ENCODE assay signal across 8 cellular contexts in the genomic region with DNA sequence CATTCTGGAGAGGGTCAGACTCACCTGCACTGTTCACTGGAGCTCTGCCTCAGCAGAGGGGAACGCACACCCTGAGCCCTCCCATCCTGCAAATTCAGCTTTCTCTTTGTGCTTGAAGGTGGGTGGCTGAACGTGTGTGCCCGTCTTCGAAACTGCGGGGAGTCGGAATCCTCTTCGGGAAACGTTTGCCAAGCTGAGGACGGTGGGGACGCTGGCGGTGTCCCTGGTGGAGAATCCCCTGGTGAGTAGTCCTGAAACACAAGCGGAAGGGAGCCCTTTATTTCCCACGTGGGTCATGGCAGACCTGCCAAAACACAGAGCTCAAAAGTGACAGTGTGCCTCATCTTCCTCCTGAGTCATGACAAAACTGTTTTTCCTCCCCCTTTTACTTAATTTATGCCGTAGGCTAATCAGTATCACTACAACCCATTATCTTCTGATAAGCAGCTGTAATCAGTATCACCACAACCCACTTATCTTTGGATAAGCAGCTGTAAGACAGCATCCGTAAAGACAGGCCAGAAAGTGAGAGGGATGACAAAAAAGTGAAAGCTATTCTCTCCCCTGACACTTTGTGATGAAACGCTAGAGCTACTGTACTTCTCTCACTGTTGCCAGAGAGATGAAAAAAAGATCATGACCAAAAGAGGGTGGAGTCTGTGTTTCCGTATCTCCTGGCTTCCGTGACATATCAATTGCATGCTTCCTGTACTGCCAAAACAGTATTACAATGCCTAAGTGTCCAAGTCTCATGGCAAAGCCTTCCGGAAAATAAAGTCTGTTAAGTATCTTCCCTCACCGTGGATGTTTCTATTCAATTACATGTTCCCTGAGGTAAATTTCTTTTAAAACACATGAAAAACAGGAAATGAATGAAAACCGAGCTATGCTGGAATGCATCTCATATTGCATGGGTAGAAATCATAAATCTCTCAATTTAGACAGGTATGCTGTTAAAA.
DNase-seq lines count a peak whose midpoint lies in the region; ATAC-seq, FAIRE-seq and TF ChIP-seq lines count a peak whose summit lies in the region.

No MANE protein-coding gene starts in this region.

- no peak overlapping the region for H4K5ac ChIP-seq in mesendoderm (ENCODE audit: low read length)

- H3K56ac ChIP-seq in mesendoderm (ENCODE audit: low read length) = no peak overlapping the region

- peak; percentile 20 for DNase-seq in GM12891 (ENCODE audit: insufficient read length, low spot score)
- no peak for DNase-seq in Peyer's patch
- DNase-seq in activated naive CD8-positive, alpha-beta T cell treated with anti-CD3 and anti-CD28 coated beads for 36 hours = peak; percentile 68
- DNase-seq in mesendoderm = peak; percentile 91
- DNase-seq in thoracic aorta (ENCODE audit: low spot score) = no peak
- no peak for DNase-seq in EL
- no peak for DNase-seq in occipital lobe (lab: John Stamatoyannopoulos, UW)

- H3K9me3 Mint-ChIP-seq in activated naive CD8-positive, alpha-beta T cell treated with anti-CD3 and anti-CD28 coated beads for 36 hours = no peaks in the 10 kb centered on the region

- H3K4me2 ChIP-seq in mesendoderm (ENCODE audit: low read length) = no peak overlapping the region

- WGBS in mesendoderm (ENCODE audit: extremely low coverage, insufficient coverage, low lambda C conversion rate) = no CpG with 5 or more reads among the region's 21 CpGs

- H3K27ac ChIP-seq in Peyer's patch (peak overlapping the region; percentile 26 to 61 (median 52)), mesendoderm (ENCODE audit: low read depth, low read length) (no peak overlapping the region), thoracic aorta (no peak overlapping the region)

- H3K36me3 ChIP-seq in Peyer's patch = no peaks in the 10 kb centered on the region
- H3K36me3 ChIP-seq in mesendoderm (ENCODE audit: control insufficient read depth, insufficient read depth, low read length) = no peaks in the 10 kb centered on the region
- H3K36me3 ChIP-seq in thoracic aorta = no peaks in the 10 kb centered on the region

- H3K18ac ChIP-seq in mesendoderm (ENCODE audit: low read length) = no peak overlapping the region

- H3K27ac Mint-ChIP-seq in activated naive CD8-positive, alpha-beta T cell treated with anti-CD3 and anti-CD28 coated beads for 36 hours = peak overlapping the region; percentile 97

- no peak overlapping the region for H2BK15ac ChIP-seq in mesendoderm (replicated peaks; ENCODE audit: low read depth)

- no peak overlapping the region for H2BK120ac ChIP-seq in mesendoderm (ENCODE audit: low read depth, low read length)

- peak overlapping the region; percentile 20 to 26 (median 22) for H3K4me3 ChIP-seq in Peyer's patch
- no peak overlapping the region for H3K4me3 ChIP-seq in mesendoderm (ENCODE audit: low read length)
- peak overlapping the region; percentile 36 for H3K4me3 ChIP-seq in thoracic aorta

- no peak overlapping the region for H3K4ac ChIP-seq in mesendoderm (ENCODE audit: low read depth, low read length)

- H3K4me1 ChIP-seq in Peyer's patch (no peaks in the 10 kb centered on the region), mesendoderm (ENCODE audit: control insufficient read depth, low read depth, low read length) (peaks cover 5% of the 10 kb centered on the region), thoracic aorta (ENCODE audit: control insufficient read depth in 1 of 2, low read depth in 2 of 2) (peaks cover 3 to 6% of the 10 kb centered on the region in 2 donors)

- H3K27me3 ChIP-seq in Peyer's patch = no peaks in the 10 kb centered on the region
- H3K27me3 ChIP-seq in mesendoderm (ENCODE audit: insufficient read depth, low read length, poor library complexity) = no peaks in the 10 kb centered on the region
- no peaks in the 10 kb centered on the region for H3K27me3 ChIP-seq in thoracic aorta (replicated peaks; ENCODE audit: insufficient read depth)

- H3K23ac ChIP-seq in mesendoderm (ENCODE audit: low read length) = no peak overlapping the region

- TF ChIP-seq POLR2A in GM12891 (IDR thresholded peaks at IDR 0.05; ENCODE audit: low read depth, low read length) (no peak), Peyer's patch (IDR thresholded peaks at IDR 0.05) (no peak)

- no peaks in the 10 kb centered on the region for H3K9me3 ChIP-seq in Peyer's patch
- H3K9me3 ChIP-seq in thoracic aorta = no peaks in the 10 kb centered on the region

- H2BK5ac ChIP-seq in mesendoderm (ENCODE audit: low read length) = no peak overlapping the region

- no peak overlapping the region for H3K9ac ChIP-seq in mesendoderm (ENCODE audit: low read length)

- ATAC-seq in HG02571 (IDR thresholded peaks at IDR 0.05; ENCODE audit: unreplicated experiment) = peak; percentile 81
- ATAC-seq in thoracic aorta (ENCODE audit: insufficient number of reproducible peaks, low FRiP score, low read depth) = no peak

- H4K8ac ChIP-seq in mesendoderm (ENCODE audit: low read depth, low read length) = no peak overlapping the region

- H3K79me2 ChIP-seq in mesendoderm (ENCODE audit: control insufficient read depth, insufficient read depth, low read length) = no peaks in the 10 kb centered on the region

- FAIRE-seq in GM12891 (lab: Jason Lieb, UNC) = peak; percentile 78

- no peaks in the 10 kb centered on the region for H3K79me1 ChIP-seq in mesendoderm (ENCODE audit: low read length)

- H3K4me1 Mint-ChIP-seq in activated naive CD8-positive, alpha-beta T cell treated with anti-CD3 and anti-CD28 coated beads for 36 hours = peaks cover 34% of the 10 kb centered on the region

- no peaks in the 10 kb centered on the region for H3K27me3 Mint-ChIP-seq in activated naive CD8-positive, alpha-beta T cell treated with anti-CD3 and anti-CD28 coated beads for 36 hours

- H3K4me3 Mint-ChIP-seq in activated naive CD8-positive, alpha-beta T cell treated with anti-CD3 and anti-CD28 coated beads for 36 hours = peak overlapping the region; percentile 96

- peaks cover 15% of the 10 kb centered on the region for H3K36me3 Mint-ChIP-seq in activated naive CD8-positive, alpha-beta T cell treated with anti-CD3 and anti-CD28 coated beads for 36 hours

- TF ChIP-seq CTCF in Peyer's patch (IDR thresholded peaks at IDR 0.05) (no peak), thoracic aorta (IDR thresholded peaks at IDR 0.05) (no peak)

- no peak overlapping the region for H2AK5ac ChIP-seq in mesendoderm (ENCODE audit: low read length)

TF ChIP-seq in GM12891, 5 proteins besides CTCF, POLR2A, EP300 and RAD21:
- no peak for TF ChIP-seq POU2F2 (IDR thresholded peaks at IDR 0.05; ENCODE audit: low read depth, low read length)
- TF ChIP-seq PAX5 (IDR thresholded peaks at IDR 0.05; ENCODE audit: insufficient read depth, low read length, severe bottlenecking) = no peak
- TF ChIP-seq POLR2AphosphoS5 (IDR thresholded peaks at IDR 0.05; ENCODE audit: low read depth, low read length) = no peak

Comparison
In these comparisons a context has a peak if more than half of its experiments do, and no peak if none do; other contexts are left out.
1. DNase-seq: peak in GM12891 (single experiment), activated naive CD8-positive, alpha-beta T cell treated with anti-CD3 and anti-CD28 coated beads for 36 hours (single experiment) and mesendoderm (single experiment); none in Peyer's patch (0 of 3), thoracic aorta (single experiment), EL (single experiment) and occipital lobe (single experiment).
2. H3K27ac ChIP-seq: peak in Peyer's patch (4 of 4); none in mesendoderm (single experiment) and thoracic aorta (0 of 2).